ENCODE assay signal across 8 cellular contexts in genomic region chr18:43563780-43564179, GRCh38.
A peak's percentile ranks its signal among the peaks of the same experiment; 100 is the strongest.
DNase-seq lines count a peak whose midpoint lies in the region; ATAC-seq and TF ChIP-seq lines count a peak whose summit lies in the region.

No MANE protein-coding gene starts in this region.

- TF ChIP-seq POLR2A in vagina (IDR thresholded peaks at IDR 0.05): no peak

- H3K4me3 Mint-ChIP-seq in WTC11: no peak overlapping the region
- no peak overlapping the region for H3K4me3 Mint-ChIP-seq in naive thymus-derived CD8-positive, alpha-beta T cell

- no peak overlapping the region for H3K27ac ChIP-seq in vagina

- H3K9me3 Mint-ChIP-seq in WTC11: peaks cover 2% of the 10 kb centered on the region
- H3K9me3 Mint-ChIP-seq in naive thymus-derived CD8-positive, alpha-beta T cell: peaks cover 0 to 3% (median under 1%) of the 10 kb centered on the region in 9 donors

- intact Hi-C loops in vagina (cut with DNase I): no loop called here

- H3K27ac Mint-ChIP-seq in WTC11: no peak overlapping the region
- H3K27ac Mint-ChIP-seq in naive thymus-derived CD8-positive, alpha-beta T cell: no peak overlapping the region

- no peaks in the 10 kb centered on the region for H3K4me1 ChIP-seq in vagina

- H3K27me3 ChIP-seq in vagina: no peaks in the 10 kb centered on the region

- H3K36me3 ChIP-seq in vagina: no peaks in the 10 kb centered on the region

- H3K4me3 ChIP-seq in AG04449 (ENCODE audit: low read depth, low read length): no peak overlapping the region
- no peak overlapping the region for H3K4me3 ChIP-seq in vagina

- peak; percentile 86 for ATAC-seq in GM19351 (IDR thresholded peaks at IDR 0.05; ENCODE audit: unreplicated experiment)
- ATAC-seq in WTC11: peak; percentile 95
- no peak for ATAC-seq in naive thymus-derived CD8-positive, alpha-beta T cell
- ATAC-seq in GM19463 (IDR thresholded peaks at IDR 0.05; ENCODE audit: unreplicated experiment): no peak

- H3K9me3 ChIP-seq in vagina: no peaks in the 10 kb centered on the region

- H3K36me3 Mint-ChIP-seq in WTC11: peaks cover under 1% of the 10 kb centered on the region
- no peaks in the 10 kb centered on the region for H3K36me3 Mint-ChIP-seq in naive thymus-derived CD8-positive, alpha-beta T cell

- H3K4me1 Mint-ChIP-seq in WTC11: peaks cover 4% of the 10 kb centered on the region; the same call in 1 of the 2 replicates
- no peaks in the 10 kb centered on the region for H3K4me1 Mint-ChIP-seq in naive thymus-derived CD8-positive, alpha-beta T cell

- CTCF ChIA-PET in AG04449 (lab: Yijun Ruan, JAX) (interaction anchor here (1.0 to 2.0 kb wide), 5 partner anchors 24 to 1450 kb away, joined by 3 to 11 read pairs (median 6); no protein-coding TSS in a partner anchor), WTC11 (lab: Charles Lee) (no interaction called here)

- H3K27me3 Mint-ChIP-seq in WTC11 (ENCODE audit: low read depth): no peaks in the 10 kb centered on the region
- peaks cover 0 to 2% (median 0%) of the 10 kb centered on the region in 5 donors for H3K27me3 Mint-ChIP-seq in naive thymus-derived CD8-positive, alpha-beta T cell

- TF ChIP-seq CTCF in AG04449 (IDR thresholded peaks at IDR 0.05; ENCODE audit: insufficient read depth, low read length, missing control alignments) (peak; percentile 25), WTC11 (IDR thresholded peaks at IDR 0.05) (peak; percentile 33; the same call in 1 of the 2 replicates), vagina (IDR thresholded peaks at IDR 0.05) (peak in 2 of 3 experiments; percentile 16 to 23)

- POLR2A ChIA-PET in AG04449 (lab: Yijun Ruan, JAX): no interaction called here
- POLR2A ChIA-PET in WTC11 (lab: Charles Lee): no interaction called here
- POLR2A ChIA-PET in naive thymus-derived CD8-positive, alpha-beta T cell (lab: Charles Lee): no interaction called here

- DNase-seq in AG04449 (ENCODE audit: low read depth, low spot score) (no peak), NCI-H146 (lab: John Stamatoyannopoulos, UW) (peak; percentile 80), WTC11 (ENCODE audit: low spot score) (no peak), iPS-NIHi11 (ENCODE audit: low spot score) (peak; percentile 57), vagina (ENCODE audit: extremely low spot score in 2 of 2) (no peak)
- no peak for DNase-seq in naive thymus-derived CD8-positive, alpha-beta T cell

TF ChIP-seq in WTC11, 78 proteins besides CTCF, POLR2A, EP300 and RAD21:
- TF ChIP-seq TEAD4 (CRISPR knock-in tag; IDR thresholded peaks at IDR 0.05) (no peak), ZNF317 (CRISPR knock-in tag; IDR thresholded peaks at IDR 0.05; ENCODE audit: borderline replicate concordance, low read depth) (peak; percentile 94)
TF ChIP-seq in WTC11: peak in this region for 1.

Comparison
In these comparisons a context has a peak if more than half of its experiments do, and no peak if none do; other contexts are left out.
1. DNase-seq: peak in NCI-H146 (single experiment) and iPS-NIHi11 (single experiment); none in AG04449 (single experiment), WTC11 (single experiment), vagina (0 of 2) and naive thymus-derived CD8-positive, alpha-beta T cell (0 of 10).
2. ATAC-seq: peak in GM19351 (single experiment) and WTC11 (single experiment); none in naive thymus-derived CD8-positive, alpha-beta T cell (0 of 2) and GM19463 (single experiment).
3. Peak in every context shown above with its lines, with median percentiles within 50 percentile points of each other: CTCF ChIP-seq.